ENCODE assay signal across 28 cellular contexts in the genomic region with DNA sequence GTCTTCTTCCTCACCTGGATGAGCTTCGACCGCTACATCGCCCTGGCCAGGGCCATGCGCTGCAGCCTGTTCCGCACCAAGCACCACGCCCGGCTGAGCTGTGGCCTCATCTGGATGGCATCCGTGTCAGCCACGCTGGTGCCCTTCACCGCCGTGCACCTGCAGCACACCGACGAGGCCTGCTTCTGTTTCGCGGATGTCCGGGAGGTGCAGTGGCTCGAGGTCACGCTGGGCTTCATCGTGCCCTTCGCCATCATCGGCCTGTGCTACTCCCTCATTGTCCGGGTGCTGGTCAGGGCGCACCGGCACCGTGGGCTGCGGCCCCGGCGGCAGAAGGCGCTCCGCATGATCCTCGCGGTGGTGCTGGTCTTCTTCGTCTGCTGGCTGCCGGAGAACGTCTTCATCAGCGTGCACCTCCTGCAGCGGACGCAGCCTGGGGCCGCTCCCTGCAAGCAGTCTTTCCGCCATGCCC. TPM values are rescaled to one million over a fixed set of nuclear protein-coding genes. Genes with fewer than 3 reads are reported as not detected.
"Had no signal": no experiment of that assay in that cellular context is flagged by ENCODE, and none has a peak within 500 bp of the region (broad histone marks: within the 10 kb centered on the region; RNA-seq: fewer than 3 reads in every experiment).

No MANE protein-coding gene starts in this region.

- FAIRE-seq: bronchial epithelial cell had no signal

- H3K27ac ChIP-seq: ascending aorta, body of pancreas, SJSA1 had no signal

- H3K27ac Mint-ChIP-seq: activated CD8-positive, alpha-beta memory T cell treated with anti-CD3 and anti-CD28 coated beads, Interleukin-2, amount 10 ng/mL, durations not matched to agents 7 days and 5 days; activated naive CD4-positive, alpha-beta T cell treated with anti-CD3 and anti-CD28 coated beads, Interleukin-2, amount 50 U/mL, for 72 hours; activated naive CD8-positive, alpha-beta T cell treated with anti-CD3 and anti-CD28 coated beads, Interleukin-2, amount 50 U/mL, for 24 hours; activated T-cell treated with anti-CD3 and anti-CD28 coated beads, Interleukin-2, amount 50 U/mL, for 24 hours had no signal

- H3K9me3 ChIP-seq: ascending aorta, body of pancreas, SJSA1 had no signal

- DNase-seq: activated CD4-positive, alpha-beta T cell treated with anti-CD3 and anti-CD28 coated beads for 48 hours; activated CD4-positive, alpha-beta T cell treated with anti-CD3 and anti-CD28 coated beads, Interleukin-2, amount 50 U/mL, for 4 hours; activated CD4-positive, CD25-positive, alpha-beta regulatory T cell treated with anti-CD3 and anti-CD28 coated beads, Interleukin-2, amount 50 U/mL, for 72 hours; activated CD8-positive, alpha-beta memory T cell treated with anti-CD3 and anti-CD28 coated beads, Interleukin-2, amount 10 ng/mL, durations not matched to agents 7 days and 5 days; activated effector memory CD4-positive, alpha-beta T cell treated with anti-CD3 and anti-CD28 coated beads, Interleukin-2, amount 50 U/mL, for 16 hours; activated naive CD4-positive, alpha-beta T cell treated with Interleukin-2 at 50 U/mL for 16 hours; activated naive CD8-positive, alpha-beta T cell treated with anti-CD3 and anti-CD28 coated beads, Interleukin-2, amount 50 U/mL, for 24 hours; activated T-cell treated with anti-CD3 and anti-CD28 coated beads, Interleukin-2, amount 50 U/mL, for 24 hours; amniotic stem cell; body of pancreas; NCI-H1105 treated with DMSO at 0.1 percent for 48 hours; NCI-H146; NCI-H187 treated with DMSO at 0.1 percent for 48 hours; NCI-H2171; NCI-H226; NCI-H526; NCI-H82; RPMI8226; SHP77; SW 1271 had no signal

- H3K27me3 Mint-ChIP-seq: activated naive CD8-positive, alpha-beta T cell treated with anti-CD3 and anti-CD28 coated beads, Interleukin-2, amount 50 U/mL, for 24 hours; activated T-cell treated with anti-CD3 and anti-CD28 coated beads, Interleukin-2, amount 50 U/mL, for 24 hours; central memory CD8-positive, alpha-beta T cell had no signal

- ATAC-seq: activated CD8-positive, alpha-beta memory T cell treated with anti-CD3 and anti-CD28 coated beads, Interleukin-2, amount 10 ng/mL, durations not matched to agents 7 days and 5 days; activated naive CD4-positive, alpha-beta T cell treated with anti-CD3 and anti-CD28 coated beads, Interleukin-2, amount 50 U/mL, for 72 hours; activated naive CD8-positive, alpha-beta T cell treated with anti-CD3 and anti-CD28 coated beads, Interleukin-2, amount 50 U/mL, for 24 hours; body of pancreas; Panc1; SK-N-SH treated with all-trans-retinoic acid at 6 μM for 48 hours had no signal

- H3K36me3 Mint-ChIP-seq: activated CD8-positive, alpha-beta memory T cell treated with anti-CD3 and anti-CD28 coated beads, Interleukin-2, amount 10 ng/mL, durations not matched to agents 7 days and 5 days had no signal

- H3K4me3 ChIP-seq: ascending aorta, body of pancreas, SJSA1 had no signal

- H3K27me3 ChIP-seq: ascending aorta, body of pancreas, SJSA1 had no signal

- H3K36me3 ChIP-seq: SJSA1 had no signal

- H3K9me3 Mint-ChIP-seq: activated naive CD4-positive, alpha-beta T cell treated with anti-CD3 and anti-CD28 coated beads, Interleukin-2, amount 50 U/mL, for 72 hours; activated naive CD8-positive, alpha-beta T cell treated with anti-CD3 and anti-CD28 coated beads, Interleukin-2, amount 50 U/mL, for 24 hours; activated T-cell treated with anti-CD3 and anti-CD28 coated beads, Interleukin-2, amount 50 U/mL, for 24 hours; central memory CD8-positive, alpha-beta T cell had no signal

- H3K4me3 Mint-ChIP-seq: activated CD8-positive, alpha-beta memory T cell treated with anti-CD3 and anti-CD28 coated beads, Interleukin-2, amount 10 ng/mL, durations not matched to agents 7 days and 5 days; activated naive CD8-positive, alpha-beta T cell treated with anti-CD3 and anti-CD28 coated beads, Interleukin-2, amount 50 U/mL, for 24 hours; activated T-cell treated with anti-CD3 and anti-CD28 coated beads, Interleukin-2, amount 50 U/mL, for 24 hours; central memory CD8-positive, alpha-beta T cell had no signal

RNA-seq across cellular contexts. Expression of a gene that starts 4.3 kb away (rescaled TPM):
- total RNA-seq: activated CD8-positive, alpha-beta memory T cell treated with anti-CD3 and anti-CD28 coated beads, Interleukin-2, amount 10 ng/mL, durations not matched to agents 7 days and 5 days; activated naive CD4-positive, alpha-beta T cell treated with anti-CD3 and anti-CD28 coated beads, Interleukin-2, amount 50 U/mL, for 72 hours; SJSA1; T-helper 1 cell treated with Interleukin-12 subunit alpha and Interleukin-12 subunit beta and Interleukin-4 antibody, amounts not matched to agents 30 ng/mL and 1 ng/mL, for 36 hours had no signal
